Comparison of ENCODE assay signal across 11 cellular contexts in the genomic region with DNA sequence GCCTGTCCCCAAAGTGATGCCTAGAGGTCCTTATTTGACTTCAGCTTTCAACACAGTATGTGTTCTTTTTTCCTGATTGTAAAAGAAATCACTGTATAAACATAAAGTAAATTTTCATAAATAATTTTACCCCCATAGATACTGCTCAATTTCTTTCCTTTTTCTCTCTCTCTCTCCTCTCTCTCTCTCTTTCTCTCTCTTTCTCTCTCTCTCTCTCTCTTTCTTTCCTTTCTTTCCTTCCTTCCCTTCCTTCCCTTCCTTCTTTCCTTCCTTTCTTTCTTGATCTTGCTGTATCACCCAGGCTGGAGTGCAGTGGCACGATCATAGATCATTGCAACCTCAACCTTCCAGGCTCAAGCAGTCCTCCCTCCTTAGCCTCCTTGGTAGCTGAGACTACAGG.
"Had no signal": no experiment of that assay in that cellular context is flagged by ENCODE, and none has a peak within 500 bp of the region (broad histone marks: within the 10 kb centered on the region; RNA-seq: fewer than 3 reads in every experiment).

No MANE protein-coding gene starts in this region.

- H3K9me3 Mint-ChIP-seq: GM23338, H9, HFFc6 had no signal

- DNase-seq: GM23248, GOT3, H7, H9, HCEC 1CT, HFFc6 had no signal

- H3K4me2 ChIP-seq: GM23338 had no signal

- H3K4me3 ChIP-seq: GM23248, GM23338, HAP-1 had no signal

- H3K27ac Mint-ChIP-seq: GM23338, HFFc6 had no signal

- H3K27ac ChIP-seq: GM23248 had no signal

- H3K9ac ChIP-seq: GM23248 had no signal

- H2AFZ ChIP-seq: GM23248, GM23338 had no signal

- H3K9me3 ChIP-seq: HAP-1 had no signal

- H3K4me1 ChIP-seq: HAP-1 had no signal

- ATAC-seq: GM23338, HCT116 had no signal

- H3K4me3 Mint-ChIP-seq: GM23338, H9, HFFc6 had no signal

- H3K36me3 ChIP-seq: HAP-1 had no signal

- FAIRE-seq: H1, H54 had no signal
